Comparison of ENCODE assay signal across 9 cellular contexts in the genomic region with DNA sequence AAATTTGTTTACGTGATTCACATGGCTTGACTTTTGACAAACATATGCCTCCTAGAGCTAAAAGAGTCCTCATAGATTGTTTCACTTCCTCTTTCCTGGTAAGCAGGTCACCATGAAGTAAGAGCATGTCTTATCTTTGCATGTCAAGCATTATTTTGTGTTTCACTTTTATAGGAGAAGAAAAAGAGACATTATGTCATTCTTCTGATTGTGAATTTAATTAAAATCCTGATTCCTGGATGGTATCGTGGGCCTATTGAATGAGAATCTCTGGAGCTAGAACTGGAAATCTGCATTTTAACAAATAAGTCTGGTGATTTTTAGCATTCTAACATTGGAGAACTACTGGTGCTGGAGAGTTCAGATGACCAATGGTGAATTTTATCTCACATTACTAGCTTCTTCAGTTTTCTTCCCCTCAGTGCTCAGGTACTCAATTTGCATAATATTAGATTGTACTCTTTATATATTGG.
DNase-seq lines count a peak whose midpoint lies in the region; ATAC-seq and TF ChIP-seq lines count a peak whose summit lies in the region.
"Had no signal": no experiment of that assay in that cellular context is flagged by ENCODE, and none has a peak within 500 bp of the region (broad histone marks: within the 10 kb centered on the region; RNA-seq: fewer than 3 reads in every experiment).

No MANE protein-coding gene starts in this region.

- H3K27me3 ChIP-seq in PC-9 (ENCODE audit: insufficient read depth, low read depth) (no peaks in the 10 kb centered on the region), brain microvascular endothelial cell (replicated peaks) (no peaks in the 10 kb centered on the region)

- H3K9me2 ChIP-seq in PC-9 (ENCODE audit: insufficient read depth): no peaks in the 10 kb centered on the region

- in situ Hi-C loops in brain microvascular endothelial cell (cut with HindIII; ENCODE audit: low pct_ligation_motif_present, low sequenced_read_pairs): no loop called here

- H3F3A ChIP-seq in PC-9 (ENCODE audit: insufficient read depth, low read depth): no peaks in the 10 kb centered on the region

- H3K4me3 ChIP-seq in PC-9: no peak overlapping the region
- no peak overlapping the region for H3K4me3 ChIP-seq in brain microvascular endothelial cell (ENCODE audit: low read depth, low read length)

- CTCF ChIA-PET in PC-9 (lab: Charles Lee): no interaction called here

- peak; percentile 38 for TF ChIP-seq POLR2A in GM19193 (IDR thresholded peaks at IDR 0.05; ENCODE audit: extremely low read depth, insufficient read depth, insufficient read length)

- BruUV-seq in PC-9 (replicated peaks; lab: Mats Ljungman, UMichigan): no TSS peak

- ATAC-seq in HG03025 (IDR thresholded peaks at IDR 0.05; ENCODE audit: low FRiP score, unreplicated experiment): peak; percentile 99

- H2AFZ ChIP-seq in PC-9: no peak overlapping the region

- H3K27ac ChIP-seq in caudate nucleus (ENCODE audit: low read depth, low read length) (no peak overlapping the region), PC-9 (no peak overlapping the region), brain microvascular endothelial cell (no peak overlapping the region)
- H3K27ac ChIP-seq: C4-2B had no signal

- no peaks in the 10 kb centered on the region for H3K9me3 ChIP-seq in PC-9 (ENCODE audit: insufficient read depth, low read depth)

- H4K20me1 ChIP-seq in PC-9 (ENCODE audit: insufficient read depth): no peaks in the 10 kb centered on the region

- peak; percentile 31 for DNase-seq in Ammon's horn (ENCODE audit: low spot score)
- DNase-seq in RPMI8226: peak; percentile 75
- DNase-seq in caudate nucleus (lab: John Stamatoyannopoulos, UW): no peak
- no peak for DNase-seq in hepatic stellate cell (ENCODE audit: low spot score)
- no peak for DNase-seq in PC-9
- no peak for DNase-seq in brain microvascular endothelial cell

- H3K4me1 ChIP-seq in PC-9 (replicated peaks; ENCODE audit: insufficient read depth): no peaks in the 10 kb centered on the region

- intact Hi-C loops in PC-9 (cut with micrococcal nuclease; ENCODE audit: unreplicated experiment): no loop called here

- POLR2A ChIA-PET in PC-9 (lab: Charles Lee; ENCODE audit: unreplicated experiment): no interaction called here

- H3K79me2 ChIP-seq in PC-9 (ENCODE audit: low read depth): no peaks in the 10 kb centered on the region

- H3K36me3 ChIP-seq in PC-9 (ENCODE audit: low read depth) (no peaks in the 10 kb centered on the region), brain microvascular endothelial cell (replicated peaks) (no peaks in the 10 kb centered on the region)

- H3K4me2 ChIP-seq in PC-9: no peak overlapping the region

- no peak for TF ChIP-seq CTCF in PC-9 (conservative IDR thresholded peaks at IDR 0.05)
- no peak for TF ChIP-seq CTCF in brain microvascular endothelial cell (IDR thresholded peaks at IDR 0.05; ENCODE audit: low read depth, low read length, missing control alignments)

Comparison
In these comparisons a context has a peak if more than half of its experiments do, and no peak if none do; other contexts are left out.
1. DNase-seq: peak in Ammon's horn (single experiment) and RPMI8226 (single experiment); none in caudate nucleus (0 of 61), hepatic stellate cell (single experiment), PC-9 (0 of 2) and brain microvascular endothelial cell (single experiment).